ENCODE assay signal across 8 cellular contexts in the genomic region with DNA sequence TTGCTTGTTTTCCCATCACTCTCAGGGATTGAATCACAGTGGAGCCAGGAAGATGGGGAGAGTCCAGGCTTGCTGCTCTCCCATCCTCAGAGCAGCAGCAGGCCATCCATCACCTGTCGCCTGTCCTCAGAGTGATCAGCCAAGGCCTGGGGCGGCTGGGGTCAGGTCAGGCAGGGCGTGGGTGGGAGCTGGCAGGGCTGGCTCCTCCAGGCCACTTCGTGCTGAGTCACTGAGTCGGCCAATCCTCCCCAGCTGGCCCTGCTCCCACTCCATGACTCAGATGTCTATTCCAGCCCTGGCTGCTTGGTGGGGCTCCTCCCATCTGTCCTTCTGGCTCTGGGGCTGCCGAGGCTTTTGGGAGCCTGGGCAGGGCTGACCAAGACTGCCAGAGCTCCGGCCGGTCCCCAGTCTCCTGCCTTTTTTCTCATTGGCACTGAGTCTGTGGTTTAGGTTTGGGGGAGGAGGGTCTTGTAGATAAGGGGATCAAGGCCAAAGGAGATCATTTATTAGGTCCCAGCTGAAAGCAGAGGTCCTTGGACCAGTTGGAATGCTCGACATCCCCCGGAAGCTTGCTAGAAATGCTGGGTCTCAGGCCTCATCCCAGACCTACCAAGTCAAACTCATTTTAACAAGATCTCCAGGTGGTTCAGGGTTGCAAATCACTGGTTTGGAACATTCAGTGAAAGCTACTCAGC.
DNase-seq lines count a peak whose midpoint lies in the region; ATAC-seq and TF ChIP-seq lines count a peak whose summit lies in the region.

No MANE protein-coding gene starts in this region.

- H3K4me1 Mint-ChIP-seq in activated CD8-positive, alpha-beta T cell treated with anti-CD3 and anti-CD28 coated beads for 36 hours (ENCODE audit: low read depth): peaks cover 33% of the 10 kb centered on the region
- peaks cover 30% of the 10 kb centered on the region for H3K4me1 Mint-ChIP-seq in activated CD8-positive, alpha-beta T cell treated with anti-CD3 and anti-CD28 coated beads, Interleukin-2, amount 10 ng/mL, durations not matched to agents 7 days and 5 days (ENCODE audit: low read depth)

- no peak for ATAC-seq in activated CD8-positive, alpha-beta T cell treated with anti-CD3 and anti-CD28 coated beads for 36 hours
- ATAC-seq in activated CD8-positive, alpha-beta T cell treated with anti-CD3 and anti-CD28 coated beads, Interleukin-2, amount 10 ng/mL, durations not matched to agents 7 days and 5 days: no peak
- ATAC-seq in esophagus mucosa (peak; percentile 97), GM18505 (IDR thresholded peaks at IDR 0.05; ENCODE audit: unreplicated experiment) (no peak)

- TF ChIP-seq POLR2A in vagina (IDR thresholded peaks at IDR 0.05) (no peak), GM18505 (IDR thresholded peaks at IDR 0.05; ENCODE audit: borderline replicate concordance, extremely low read depth, insufficient read depth, insufficient read length) (no peak)

- CTCF ChIA-PET in activated CD8-positive, alpha-beta T cell treated with anti-CD3 and anti-CD28 coated beads for 36 hours (lab: Charles Lee): interaction anchor here (2.0 kb wide), 1 partner anchor 11 kb away, joined by 8 read pairs; no protein-coding TSS in a partner anchor
- CTCF ChIA-PET in activated CD8-positive, alpha-beta T cell treated with anti-CD3 and anti-CD28 coated beads, Interleukin-2, amount 10 ng/mL, durations not matched to agents 7 days and 5 days (lab: Charles Lee): interaction anchor here (0.8 to 1.8 kb wide), 3 partner anchors 10 to 148 kb away, joined by 3 to 4 read pairs (median 4); no protein-coding TSS in a partner anchor

- H3K4me3 Mint-ChIP-seq in activated CD8-positive, alpha-beta T cell treated with anti-CD3 and anti-CD28 coated beads for 36 hours: no peak overlapping the region
- no peak overlapping the region for H3K4me3 Mint-ChIP-seq in activated CD8-positive, alpha-beta T cell treated with anti-CD3 and anti-CD28 coated beads, Interleukin-2, amount 10 ng/mL, durations not matched to agents 7 days and 5 days

- POLR2A ChIA-PET in activated CD8-positive, alpha-beta T cell treated with anti-CD3 and anti-CD28 coated beads for 36 hours (lab: Charles Lee): no interaction called here
- POLR2A ChIA-PET in activated CD8-positive, alpha-beta T cell treated with anti-CD3 and anti-CD28 coated beads, Interleukin-2, amount 10 ng/mL, durations not matched to agents 7 days and 5 days (lab: Charles Lee): interaction anchor here (0.6 kb wide), 1 partner anchor 407 kb away, joined by 6 read pairs; no protein-coding TSS in a partner anchor

- peaks cover 46% of the 10 kb centered on the region for H3K36me3 Mint-ChIP-seq in activated CD8-positive, alpha-beta T cell treated with anti-CD3 and anti-CD28 coated beads for 36 hours (ENCODE audit: low read depth)
- peaks cover 53% of the 10 kb centered on the region for H3K36me3 Mint-ChIP-seq in activated CD8-positive, alpha-beta T cell treated with anti-CD3 and anti-CD28 coated beads, Interleukin-2, amount 10 ng/mL, durations not matched to agents 7 days and 5 days (ENCODE audit: low read depth)

- no peaks in the 10 kb centered on the region for H3K27me3 Mint-ChIP-seq in activated CD8-positive, alpha-beta T cell treated with anti-CD3 and anti-CD28 coated beads for 36 hours
- no peaks in the 10 kb centered on the region for H3K27me3 Mint-ChIP-seq in activated CD8-positive, alpha-beta T cell treated with anti-CD3 and anti-CD28 coated beads, Interleukin-2, amount 10 ng/mL, durations not matched to agents 7 days and 5 days (ENCODE audit: low read depth)

- H3K36me3 ChIP-seq in SJSA1: peaks cover 45% of the 10 kb centered on the region
- no peaks in the 10 kb centered on the region for H3K36me3 ChIP-seq in mucosa of rectum (ENCODE audit: control insufficient read depth in 2 of 2, insufficient read depth in 2 of 2, low read length in 2 of 2)
- peaks cover 0 to 8% of the 10 kb centered on the region in 2 donors for H3K36me3 ChIP-seq in vagina

- no peaks in the 10 kb centered on the region for H3K9me3 Mint-ChIP-seq in activated CD8-positive, alpha-beta T cell treated with anti-CD3 and anti-CD28 coated beads for 36 hours
- no peaks in the 10 kb centered on the region for H3K9me3 Mint-ChIP-seq in activated CD8-positive, alpha-beta T cell treated with anti-CD3 and anti-CD28 coated beads, Interleukin-2, amount 10 ng/mL, durations not matched to agents 7 days and 5 days (ENCODE audit: insufficient read depth)

- DNase-seq in activated CD8-positive, alpha-beta T cell treated with anti-CD3 and anti-CD28 coated beads for 36 hours: no peak
- DNase-seq in activated CD8-positive, alpha-beta T cell treated with anti-CD3 and anti-CD28 coated beads, Interleukin-2, amount 10 ng/mL, durations not matched to agents 7 days and 5 days: no peak
- DNase-seq in SJSA1 (ENCODE audit: low read depth in 1 of 2, low spot score in 2 of 2) (peak; percentile 90 to 98), vagina (ENCODE audit: extremely low spot score in 2 of 2) (peak in 1 of 2 donors; percentile 94), COR-L47 (lab: John Stamatoyannopoulos, UW) (no peak)

- intact Hi-C loops in activated CD8-positive, alpha-beta T cell treated with anti-CD3 and anti-CD28 coated beads for 36 hours (cut with micrococcal nuclease): loop anchor here (10.0 kb wide), 1 partner anchor 57 kb away; no protein-coding TSS in a partner anchor
- intact Hi-C loops in vagina (cut with DNase I): loop anchor here (5.0 kb wide), 1 partner anchor 70 kb away; no protein-coding TSS in a partner anchor

- no peak for TF ChIP-seq CTCF in activated CD8-positive, alpha-beta T cell treated with anti-CD3 and anti-CD28 coated beads for 36 hours (IDR thresholded peaks at IDR 0.05)
- TF ChIP-seq CTCF in vagina (IDR thresholded peaks at IDR 0.05): no peak

- H3K27me3 ChIP-seq in SJSA1 (replicated peaks) (no peaks in the 10 kb centered on the region), mucosa of rectum (ENCODE audit: control insufficient read depth in 2 of 2, insufficient read depth in 2 of 2, low read length in 2 of 2) (no peaks in the 10 kb centered on the region), vagina (no peaks in the 10 kb centered on the region)

- H3K9me3 ChIP-seq in SJSA1 (replicated peaks) (no peaks in the 10 kb centered on the region), mucosa of rectum (ENCODE audit: control insufficient read depth in 2 of 2, low read length in 2 of 2) (no peaks in the 10 kb centered on the region), vagina (no peaks in the 10 kb centered on the region)

- H3K9ac ChIP-seq in mucosa of rectum (ENCODE audit: low read depth in 1 of 2, low read length in 2 of 2): no peak overlapping the region

- H3K4me1 ChIP-seq in SJSA1 (replicated peaks) (peaks cover 71% of the 10 kb centered on the region), mucosa of rectum (ENCODE audit: control insufficient read depth in 2 of 2, insufficient read depth in 2 of 2, low read length in 2 of 2) (peaks cover 14% of the 10 kb centered on the region in 2 donors), vagina (peaks cover 45% of the 10 kb centered on the region)

- H3K4me3 ChIP-seq in SJSA1 (no peak overlapping the region), mucosa of rectum (ENCODE audit: low read length in 2 of 2) (peak overlapping the region in 1 of 2 donors; percentile 26), vagina (no peak overlapping the region)

- peak overlapping the region; percentile 70 for H3K27ac ChIP-seq in SJSA1
- peak overlapping the region; percentile 48 to 51 for H3K27ac ChIP-seq in mucosa of rectum (ENCODE audit: low read depth in 2 of 2, low read length in 2 of 2)
- peak overlapping the region; percentile 82 for H3K27ac ChIP-seq in vagina

- H3K27ac Mint-ChIP-seq in activated CD8-positive, alpha-beta T cell treated with anti-CD3 and anti-CD28 coated beads for 36 hours: peak overlapping the region; percentile 2
- H3K27ac Mint-ChIP-seq in activated CD8-positive, alpha-beta T cell treated with anti-CD3 and anti-CD28 coated beads, Interleukin-2, amount 10 ng/mL, durations not matched to agents 7 days and 5 days: no peak overlapping the region

Comparison
In these comparisons a context has a peak if more than half of its experiments do, and no peak if none do; other contexts are left out.
1. DNase-seq: peak in SJSA1 (2 of 2); none in activated CD8-positive, alpha-beta T cell treated with anti-CD3 and anti-CD28 coated beads for 36 hours (single experiment), activated CD8-positive, alpha-beta T cell treated with anti-CD3 and anti-CD28 coated beads, Interleukin-2, amount 10 ng/mL, durations not matched to agents 7 days and 5 days (single experiment) and COR-L47 (single experiment).
2. Peak in every context shown above with its lines, with median percentiles within 50 percentile points of each other: H3K27ac ChIP-seq.